ENCODE assay signal across 11 cellular contexts in the genomic region with DNA sequence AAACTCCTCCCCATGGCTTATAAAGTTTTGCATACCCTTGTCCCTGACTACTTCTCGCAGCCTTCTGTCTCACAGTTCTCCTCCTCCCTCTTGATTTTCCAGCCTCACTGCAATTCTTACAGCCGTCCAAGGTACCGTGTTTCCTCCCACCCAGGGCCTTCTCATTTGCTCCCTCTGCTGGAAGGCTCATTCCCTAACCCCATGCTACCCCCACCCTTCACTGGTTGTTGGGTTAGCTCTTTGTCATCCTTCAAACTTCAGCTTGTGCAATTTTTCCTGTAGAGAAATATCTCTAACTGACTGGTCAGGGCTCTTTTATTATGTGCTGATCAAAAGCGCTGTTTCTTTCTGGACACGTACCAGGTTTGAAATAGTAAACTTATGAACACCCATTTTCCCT.
DNase-seq lines count a peak whose midpoint lies in the region; ATAC-seq, FAIRE-seq and TF ChIP-seq lines count a peak whose summit lies in the region.
"Had no signal": no experiment of that assay in that cellular context is flagged by ENCODE, and none has a peak within 500 bp of the region (broad histone marks: within the 10 kb centered on the region; RNA-seq: fewer than 3 reads in every experiment).

No MANE protein-coding gene starts in this region.

- H3K9ac ChIP-seq in OCI-LY1 (ENCODE audit: low read length): no peak overlapping the region; the same call in 1 of the 2 replicates

- no peak overlapping the region for H3K4me3 ChIP-seq in OCI-LY1 (ENCODE audit: low read depth, low read length, poor library complexity, severe bottlenecking)
- H3K4me3 ChIP-seq in fibroblast of the aortic adventitia (ENCODE audit: low read depth, low read length): no peak overlapping the region
- no peak overlapping the region for H3K4me3 ChIP-seq in Peyer's patch
- H3K4me3 ChIP-seq in dorsolateral prefrontal cortex: no peak overlapping the region

- TF ChIP-seq CTCF in OCI-LY1 (IDR thresholded peaks at IDR 0.05; ENCODE audit: low read length): peak; percentile 67
- TF ChIP-seq CTCF in fibroblast of the aortic adventitia (IDR thresholded peaks at IDR 0.05; ENCODE audit: insufficient read depth, low read length): peak; percentile 44
- peak in 1 of 6 experiments; percentile 7 for TF ChIP-seq CTCF in Peyer's patch (IDR thresholded peaks at IDR 0.05)
- no peak for TF ChIP-seq CTCF in dorsolateral prefrontal cortex (IDR thresholded peaks at IDR 0.05 in 54 of 56, conservative IDR thresholded peaks at IDR 0.05 in 2 of 56; ENCODE audit: low read depth in 1 of 56, partially characterized antibody in 56 of 56)

- H3F3A ChIP-seq in OCI-LY1 (ENCODE audit: insufficient read depth, low read length): no peaks in the 10 kb centered on the region

- H3K79me2 ChIP-seq in OCI-LY1 (ENCODE audit: insufficient read depth, low read length): no peaks in the 10 kb centered on the region

- H3K9me2 ChIP-seq in OCI-LY1 (ENCODE audit: low read depth, low read length): no peaks in the 10 kb centered on the region

- intact Hi-C loops in dorsolateral prefrontal cortex (cut with DNase I): no loop called here

- H3K4me2 ChIP-seq in OCI-LY1 (ENCODE audit: low read length): peak overlapping the region; percentile 13; the same call in 1 of the 2 replicates

- no peak for ATAC-seq in HG03457 (IDR thresholded peaks at IDR 0.05; ENCODE audit: unreplicated experiment)

- H3K27me3 ChIP-seq in OCI-LY1 (ENCODE audit: insufficient read depth, low read length): no peaks in the 10 kb centered on the region
- H3K27me3 ChIP-seq in Peyer's patch: no peaks in the 10 kb centered on the region
- H3K27me3 ChIP-seq in dorsolateral prefrontal cortex: peaks cover 0 to 9% (median 0%) of the 10 kb centered on the region in 45 donors

- H3K4me1 ChIP-seq in OCI-LY1 (ENCODE audit: insufficient read depth, low read length, severe bottlenecking): peaks cover 77% of the 10 kb centered on the region
- H3K4me1 ChIP-seq in Peyer's patch: peaks cover 0 to 10% (median 0%) of the 10 kb centered on the region in 4 donors

- peak overlapping the region; percentile 58 for H3K27ac ChIP-seq in OCI-LY1 (ENCODE audit: low read depth, low read length, poor library complexity, severe bottlenecking)
- no peak overlapping the region for H3K27ac ChIP-seq in Peyer's patch
- H3K27ac ChIP-seq in dorsolateral prefrontal cortex: peak overlapping the region in 1 of 59 donors; percentile 1

- H2AFZ ChIP-seq in OCI-LY1 (ENCODE audit: low read length): no peak overlapping the region

- H3K9me3 ChIP-seq in OCI-LY1 (ENCODE audit: low read length) (no peaks in the 10 kb centered on the region), Peyer's patch (no peaks in the 10 kb centered on the region)

- H3K36me3 ChIP-seq in OCI-LY1 (ENCODE audit: insufficient read depth, low read length) (peaks cover 54% of the 10 kb centered on the region), Peyer's patch (no peaks in the 10 kb centered on the region)

- DNase-seq in SIG-M5 treated with dmso at 0.1 percent for 504 hours (lab: John Stamatoyannopoulos, UW; ENCODE audit: unreplicated experiment) (peak; percentile 2), SIG-M5 (lab: John Stamatoyannopoulos, UW) (no peak), fibroblast of the aortic adventitia (ENCODE audit: low read depth) (peak; percentile 56), urothelium cell line (ENCODE audit: low spot score) (peak; percentile 22), Peyer's patch (no peak), dorsolateral prefrontal cortex (no peak)
- DNase-seq: CD8-positive, alpha-beta memory T cell; NCI-H2029 treated with DMSO at 0.1 percent for 48 hours; posterior cingulate gyrus had no signal

- TF ChIP-seq POLR2A in Peyer's patch (IDR thresholded peaks at IDR 0.05): no peak

- no peaks in the 10 kb centered on the region for H4K20me1 ChIP-seq in OCI-LY1 (ENCODE audit: insufficient read depth, low read length)

- no peak for FAIRE-seq in urothelium cell line (lab: Jason Lieb, UNC)

Comparison
In these comparisons a context has a peak if more than half of its experiments do, and no peak if none do; other contexts are left out.
1. DNase-seq: peak in SIG-M5 treated with dmso at 0.1 percent for 504 hours (single experiment), fibroblast of the aortic adventitia (single experiment) and urothelium cell line (single experiment); none in SIG-M5 (single experiment), Peyer's patch (0 of 3) and dorsolateral prefrontal cortex (0 of 10).
2. CTCF ChIP-seq: peak in OCI-LY1 (single experiment) and fibroblast of the aortic adventitia (single experiment); none in dorsolateral prefrontal cortex (0 of 56).